Comparison of ENCODE assay signal across 8 cellular contexts in the genomic region with DNA sequence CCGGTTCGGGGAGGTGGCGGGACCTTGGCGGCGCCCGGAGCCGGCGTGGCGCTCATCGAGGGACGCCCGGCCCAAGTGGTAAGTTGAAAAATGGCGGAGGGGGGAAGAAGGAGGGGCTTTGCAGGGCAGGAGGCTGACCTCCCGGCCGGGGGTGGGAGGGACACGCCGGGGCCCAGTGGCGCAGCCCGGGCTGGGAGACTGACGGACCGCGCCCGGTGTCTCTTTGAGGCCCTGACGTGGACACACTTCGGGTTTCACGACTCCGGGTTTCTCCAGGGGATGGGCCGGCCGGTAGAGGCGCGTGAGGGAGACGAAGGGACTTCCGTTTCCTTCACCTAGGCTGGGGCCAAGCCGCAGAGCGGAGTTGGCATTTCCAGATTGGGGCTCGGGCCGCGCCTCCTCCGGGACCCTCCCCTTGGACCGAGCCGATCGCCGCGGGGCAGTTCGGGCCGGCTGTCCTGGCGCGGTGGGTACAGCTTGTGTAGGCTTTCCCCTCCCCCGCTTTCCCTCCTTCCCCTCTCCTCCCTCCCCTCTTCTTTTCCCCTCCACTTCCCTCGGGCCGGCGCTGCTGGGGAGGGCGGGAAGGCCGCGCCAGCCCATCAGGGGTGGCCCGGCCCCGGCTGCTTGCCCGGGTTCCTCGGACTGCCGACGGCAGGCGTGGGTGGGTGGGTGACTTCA. TPM values are rescaled to one million over a fixed set of nuclear protein-coding genes. Genes with fewer than 3 reads are reported as not detected.
DNase-seq lines count a peak whose midpoint lies in the region; ATAC-seq and TF ChIP-seq lines count a peak whose summit lies in the region.

XIAP (plus strand) TSS at position 226 of the 678 bp plus-strand sequence. CDS start 25,610 bp downstream, outside the sequence.

- peak within 1 kb of the TSS; percentile 89 to 100 for H3K27ac ChIP-seq in coronary artery

- DNase-seq in AG09309 (ENCODE audit: low read depth), result peak; percentile 44
- peak; percentile 90 for DNase-seq in NCI-H460 (ENCODE audit: extremely low read depth, low read depth)
- DNase-seq in activated CD4-positive, alpha-beta T cell treated with anti-CD3 and anti-CD28 coated beads for 48 hours, result peak; percentile 76
- DNase-seq in coronary artery (ENCODE audit: low spot score), result peak; percentile 90
- DNase-seq in left colon, result peak; percentile 79 to 84
- DNase-seq in stimulated activated CD4-positive, alpha-beta T cell treated with anti-CD3 and anti-CD28 coated beads, Interleukin-2, amount 100 ng/mL, for 24 hours, result peak; percentile 68 to 70

- TF ChIP-seq CTCF in AG09309 (IDR thresholded peaks at IDR 0.05; ENCODE audit: control insufficient read depth, insufficient read depth, low read depth, low read length, missing control alignments) (no peak), coronary artery (IDR thresholded peaks at IDR 0.05) (no peak)

- intact Hi-C loops in left colon (cut with DNase I, micrococcal nuclease), result no loop called here

- H3K4me3 ChIP-seq in AG09309 (ENCODE audit: control insufficient read depth, low read depth, low read length), result peak within 1 kb of the TSS; percentile 72
- H3K4me3 ChIP-seq in coronary artery, result peak within 1 kb of the TSS; percentile 86

- ATAC-seq in GM18868 (IDR thresholded peaks at IDR 0.05; ENCODE audit: unreplicated experiment), result peak; percentile 66
- peak; percentile 73 for ATAC-seq in HG03103 (IDR thresholded peaks at IDR 0.05; ENCODE audit: low read depth, unreplicated experiment)
- ATAC-seq in left colon, result peak; percentile 88

RNA-seq across cellular contexts. Expression of gene XIAP, which starts in this region (rescaled TPM):
- 40.9 and 52.6 TPM in 2 replicates for total RNA-seq in NCI-H460 (2014; rRNA removed; shearing (Covaris generic))
- polyA plus RNA-seq in NCI-H460 (2014; cell fraction: nucleus; rRNA removed), result 22.0 and 28.8 TPM in 2 replicates
- total RNA-seq in left colon, result 10 to 100 TPM; 81.0 to 89.0 TPM

Comparison
In these comparisons a context has a peak if more than half of its experiments do, and no peak if none do; other contexts are left out.
1. Peak in every context shown above with its lines: DNase-seq, ATAC-seq, H3K4me3 ChIP-seq and H3K27ac ChIP-seq.